Comparison of ENCODE assay signal across 19 cellular contexts in the genomic region with DNA sequence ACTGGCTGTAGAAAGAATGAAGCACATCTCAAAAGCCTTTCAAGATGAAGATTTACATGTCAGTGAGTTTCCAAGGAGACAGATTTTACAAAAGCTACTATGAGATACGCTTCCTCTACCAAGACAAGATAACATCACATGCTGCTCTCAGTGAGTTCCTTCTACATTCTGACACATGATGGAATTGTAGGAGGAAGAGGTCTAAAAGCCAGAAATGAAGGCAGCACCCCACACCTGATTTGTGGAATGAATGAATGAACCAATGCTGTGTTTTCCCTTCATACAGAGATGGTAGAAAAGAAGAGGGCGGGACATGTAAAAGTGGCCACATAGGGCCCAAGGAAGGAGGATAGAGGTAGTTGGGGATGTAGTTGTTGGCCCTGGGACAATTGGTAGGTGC.
DNase-seq lines count a peak whose midpoint lies in the region; ATAC-seq and TF ChIP-seq lines count a peak whose summit lies in the region.
"Had no signal": no experiment of that assay in that cellular context is flagged by ENCODE, and none has a peak within 500 bp of the region (broad histone marks: within the 10 kb centered on the region; RNA-seq: fewer than 3 reads in every experiment).

No MANE protein-coding gene starts in this region.

- intact Hi-C loops in esophagus muscularis mucosa (cut with DNase I) = no loop called here

- TF ChIP-seq EP300 in esophagus muscularis mucosa (IDR thresholded peaks at IDR 0.05) = no peak
- peak; percentile 26 for TF ChIP-seq EP300 in neural cell (conservative IDR thresholded peaks at IDR 0.05; ENCODE audit: poor library complexity, severe bottlenecking)
- no peak for TF ChIP-seq EP300 in suprapubic skin (IDR thresholded peaks at IDR 0.05)

- H3K9me3 ChIP-seq in esophagus muscularis mucosa (no peaks in the 10 kb centered on the region), lung (ENCODE audit: control insufficient read depth in 2 of 2, insufficient read depth in 1 of 2, low read length in 1 of 2) (no peaks in the 10 kb centered on the region), neural cell (ENCODE audit: low read length) (no peaks in the 10 kb centered on the region), suprapubic skin (no peaks in the 10 kb centered on the region)
- H3K9me3 ChIP-seq: A549, BE2C, BLaER1, Caco-2 had no signal

- no peaks in the 10 kb centered on the region for H3K27me3 ChIP-seq in esophagus muscularis mucosa
- no peaks in the 10 kb centered on the region for H3K27me3 ChIP-seq in lung (ENCODE audit: control insufficient read depth, insufficient read depth)
- no peaks in the 10 kb centered on the region for H3K27me3 ChIP-seq in neural cell (ENCODE audit: insufficient read depth, low read depth, low read length)
- H3K27me3 ChIP-seq in suprapubic skin = no peaks in the 10 kb centered on the region
- H3K27me3 ChIP-seq: BE2C, BLaER1 had no signal

- TF ChIP-seq CTCF in coronary artery (IDR thresholded peaks at IDR 0.05) = no peak
- no peak for TF ChIP-seq CTCF in esophagus muscularis mucosa (IDR thresholded peaks at IDR 0.05)
- TF ChIP-seq CTCF in lung (IDR thresholded peaks at IDR 0.05; ENCODE audit: control extremely low read depth, extremely low read depth) = no peak
- no peak for TF ChIP-seq CTCF in neural cell (IDR thresholded peaks at IDR 0.05; ENCODE audit: poor library complexity, severe bottlenecking)
- TF ChIP-seq CTCF in suprapubic skin (IDR thresholded peaks at IDR 0.05) = no peak

- TF ChIP-seq RAD21 in neural cell (conservative IDR thresholded peaks at IDR 0.05) = no peak

- DNase-seq in coronary artery (ENCODE audit: low spot score) = peak; percentile 9
- peak; percentile 77 for DNase-seq in esophagus muscularis mucosa (ENCODE audit: extremely low spot score)
- DNase-seq in lung (ENCODE audit: low spot score) = peak; percentile 2
- DNase-seq in pons (ENCODE audit: low spot score) = no peak
- DNase-seq in suprapubic skin (ENCODE audit: low spot score in 2 of 2) = no peak
- no peak for DNase-seq in NOMO-1 (lab: John Stamatoyannopoulos, UW; ENCODE audit: unreplicated experiment in 2 of 2)
- DNase-seq: BE2C; C1 segment of cervical spinal cord; Caco-2; Calu3; CD4-positive, alpha-beta T cell; CD8-positive, alpha-beta T cell; DMS79 treated with DMSO at 0.1 percent for 48 hours; GF-D8 had no signal

- H3K9me2 ChIP-seq in neural cell (ENCODE audit: insufficient read depth, low read length) = no peaks in the 10 kb centered on the region

- H4K20me1 ChIP-seq in neural cell (ENCODE audit: insufficient read depth) = no peaks in the 10 kb centered on the region
- H4K20me1 ChIP-seq: BLaER1 had no signal

- H3K4me3 ChIP-seq in coronary artery (no peak overlapping the region), esophagus muscularis mucosa (no peak overlapping the region), lung (no peak overlapping the region), neural cell (ENCODE audit: low read length) (peak overlapping the region; percentile 7), suprapubic skin (no peak overlapping the region)
- H3K4me3 ChIP-seq: A549, BLaER1 had no signal

- no peak for ATAC-seq in lung (ENCODE audit: insufficient read depth, low FRiP score)
- ATAC-seq in GM18907 (IDR thresholded peaks at IDR 0.05; ENCODE audit: unreplicated experiment) = no peak
- ATAC-seq: A549; CD8-positive, alpha-beta T cell had no signal

- TF ChIP-seq POLR2A in esophagus muscularis mucosa (IDR thresholded peaks at IDR 0.05; ENCODE audit: low read depth) (no peak), suprapubic skin (IDR thresholded peaks at IDR 0.05) (no peak)

- no peak overlapping the region for H2AFZ ChIP-seq in neural cell (ENCODE audit: low read depth, low read length)

- no peaks in the 10 kb centered on the region for H3K36me3 ChIP-seq in esophagus muscularis mucosa
- no peaks in the 10 kb centered on the region for H3K36me3 ChIP-seq in lung (ENCODE audit: control insufficient read depth in 2 of 2, insufficient read depth in 2 of 2, low read length in 2 of 2)
- H3K36me3 ChIP-seq in neural cell (ENCODE audit: insufficient read depth, low read length) = no peaks in the 10 kb centered on the region
- no peaks in the 10 kb centered on the region for H3K36me3 ChIP-seq in suprapubic skin
- H3K36me3 ChIP-seq: BE2C, BLaER1 had no signal

- H3K27ac ChIP-seq in coronary artery (no peak overlapping the region), esophagus muscularis mucosa (replicated peaks in 1 of 4) (no peak overlapping the region), lung (ENCODE audit: low read depth in 1 of 2, low read length in 1 of 2) (no peak overlapping the region), neural cell (ENCODE audit: low read length) (peak overlapping the region; percentile 63), suprapubic skin (no peak overlapping the region)
- H3K27ac ChIP-seq: 22Rv1, A549, BLaER1 had no signal

- no peaks in the 10 kb centered on the region for H3F3A ChIP-seq in neural cell (ENCODE audit: insufficient read depth, low read length, poor library complexity, severe bottlenecking)

- peak overlapping the region; percentile 30 for H3K9ac ChIP-seq in neural cell (ENCODE audit: low read length)
- H3K9ac ChIP-seq: BLaER1 had no signal

- 85% methylated on average over 2 of the region's 2 CpGs for WGBS in esophagus muscularis mucosa
- 91 to 94% methylated on average over 2 of the region's 2 CpGs for WGBS in lung, 2 donors
- 92% methylated on average over 2 of the region's 2 CpGs for WGBS in suprapubic skin

- H3K4me1 ChIP-seq in esophagus muscularis mucosa (no peaks in the 10 kb centered on the region), lung (ENCODE audit: control insufficient read depth in 2 of 2, insufficient read depth in 2 of 2, low read length in 2 of 2) (no peaks in the 10 kb centered on the region), suprapubic skin (no peaks in the 10 kb centered on the region)
- H3K4me1 ChIP-seq: A549, BE2C, BLaER1, Caco-2 had no signal

- H3K4me2 ChIP-seq in neural cell (ENCODE audit: low read length) = no peak overlapping the region
- H3K4me2 ChIP-seq: A549, BLaER1 had no signal

- no peaks in the 10 kb centered on the region for H3K79me2 ChIP-seq in neural cell (replicated peaks; ENCODE audit: insufficient read depth, low read length)

TF ChIP-seq in neural cell, 6 proteins besides CTCF, POLR2A, EP300 and RAD21:
- TF ChIP-seq SMC3 (conservative IDR thresholded peaks at IDR 0.05; ENCODE audit: poor library complexity) (no peak), TAF1 (IDR thresholded peaks at IDR 0.05; ENCODE audit: low read depth) (no peak), EZH2 (IDR thresholded peaks at IDR 0.05; ENCODE audit: borderline replicate concordance, insufficient read depth, low read length, poor library complexity, severe bottlenecking) (no peak), POLR2AphosphoS5 (IDR thresholded peaks at IDR 0.05) (no peak), MXI1 (conservative IDR thresholded peaks at IDR 0.05; ENCODE audit: poor library complexity, severe bottlenecking) (no peak)
- TF ChIP-seq, protein P1, sequence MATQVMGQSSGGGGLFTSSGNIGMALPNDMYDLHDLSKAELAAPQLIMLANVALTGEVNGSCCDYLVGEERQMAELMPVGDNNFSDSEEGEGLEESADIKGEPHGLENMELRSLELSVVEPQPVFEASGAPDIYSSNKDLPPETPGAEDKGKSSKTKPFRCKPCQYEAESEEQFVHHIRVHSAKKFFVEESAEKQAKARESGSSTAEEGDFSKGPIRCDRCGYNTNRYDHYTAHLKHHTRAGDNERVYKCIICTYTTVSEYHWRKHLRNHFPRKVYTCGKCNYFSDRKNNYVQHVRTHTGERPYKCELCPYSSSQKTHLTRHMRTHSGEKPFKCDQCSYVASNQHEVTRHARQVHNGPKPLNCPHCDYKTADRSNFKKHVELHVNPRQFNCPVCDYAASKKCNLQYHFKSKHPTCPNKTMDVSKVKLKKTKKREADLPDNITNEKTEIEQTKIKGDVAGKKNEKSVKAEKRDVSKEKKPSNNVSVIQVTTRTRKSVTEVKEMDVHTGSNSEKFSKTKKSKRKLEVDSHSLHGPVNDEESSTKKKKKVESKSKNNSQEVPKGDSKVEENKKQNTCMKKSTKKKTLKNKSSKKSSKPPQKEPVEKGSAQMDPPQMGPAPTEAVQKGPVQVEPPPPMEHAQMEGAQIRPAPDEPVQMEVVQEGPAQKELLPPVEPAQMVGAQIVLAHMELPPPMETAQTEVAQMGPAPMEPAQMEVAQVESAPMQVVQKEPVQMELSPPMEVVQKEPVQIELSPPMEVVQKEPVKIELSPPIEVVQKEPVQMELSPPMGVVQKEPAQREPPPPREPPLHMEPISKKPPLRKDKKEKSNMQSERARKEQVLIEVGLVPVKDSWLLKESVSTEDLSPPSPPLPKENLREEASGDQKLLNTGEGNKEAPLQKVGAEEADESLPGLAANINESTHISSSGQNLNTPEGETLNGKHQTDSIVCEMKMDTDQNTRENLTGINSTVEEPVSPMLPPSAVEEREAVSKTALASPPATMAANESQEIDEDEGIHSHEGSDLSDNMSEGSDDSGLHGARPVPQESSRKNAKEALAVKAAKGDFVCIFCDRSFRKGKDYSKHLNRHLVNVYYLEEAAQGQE (IDR thresholded peaks at IDR 0.05; ENCODE audit: borderline replicate concordance) = no peak
TF ChIP-seq in neural cell: peak in this region for 0.

Comparison
In these comparisons a context has a peak if more than half of its experiments do, and no peak if none do; other contexts are left out.
1. DNase-seq: peak in coronary artery (single experiment), esophagus muscularis mucosa (single experiment) and lung (single experiment); none in pons (single experiment), suprapubic skin (0 of 2) and NOMO-1 (0 of 2).